In the genomic region with DNA sequence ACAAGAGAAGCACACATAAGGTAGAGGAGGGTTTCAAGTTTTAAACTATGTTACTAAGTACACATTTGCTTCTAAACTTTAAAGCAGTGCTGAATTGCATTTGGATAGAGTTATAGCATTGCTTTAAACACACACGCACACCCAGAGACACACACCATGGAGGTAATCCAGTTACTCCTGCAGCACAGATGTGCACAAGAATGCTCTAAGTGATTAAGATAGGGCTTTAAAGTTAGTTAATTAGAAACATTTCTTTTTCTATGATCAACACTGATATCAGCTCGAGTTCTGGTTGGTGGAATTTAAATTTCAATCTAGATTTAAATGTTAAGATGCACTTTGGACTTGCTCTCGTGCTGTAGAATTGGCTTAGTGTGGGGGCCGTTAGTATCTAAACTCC, we compare ENCODE assay signal across 12 cellular contexts.
DNase-seq lines count a peak whose midpoint lies in the region; TF ChIP-seq lines count a peak whose summit lies in the region.
"Had no signal": no experiment of that assay in that cellular context is flagged by ENCODE, and none has a peak within 500 bp of the region (broad histone marks: within the 10 kb centered on the region; RNA-seq: fewer than 3 reads in every experiment).

No MANE protein-coding gene starts in this region.

- H3K4me3 ChIP-seq in HFF-Myc (replicated peaks; ENCODE audit: low read depth, low read length): no peak overlapping the region
- no peak overlapping the region for H3K4me3 ChIP-seq in SK-N-SH (ENCODE audit: low read depth in 2 of 2, low read length in 1 of 2)
- no peak overlapping the region for H3K4me3 ChIP-seq in breast epithelium
- H3K4me3 ChIP-seq: GM23248, HAP-1 had no signal

- TF ChIP-seq CTCF in HFF-Myc (IDR thresholded peaks at IDR 0.05; ENCODE audit: low read depth, low read length, missing control alignments) (no peak), SK-N-SH (IDR thresholded peaks at IDR 0.05) (no peak), breast epithelium (IDR thresholded peaks at IDR 0.05) (no peak)

- H3K36me3 ChIP-seq in SK-N-SH (replicated peaks in 1 of 2; ENCODE audit: control insufficient read depth in 1 of 2, insufficient read depth in 2 of 2, low read length in 1 of 2) (no peaks in the 10 kb centered on the region), breast epithelium (no peaks in the 10 kb centered on the region)
- H3K36me3 ChIP-seq: BE2C, HAP-1 had no signal

- H3K9me3 ChIP-seq in SK-N-SH: no peaks in the 10 kb centered on the region
- H3K9me3 ChIP-seq in breast epithelium: peaks cover 1 to 2% of the 10 kb centered on the region in 2 donors
- H3K9me3 ChIP-seq: BE2C, Caco-2, HAP-1 had no signal

- peak in 1 of 2 experiments; percentile 68; a peak in 1 of 4 replicates for TF ChIP-seq EP300 in SK-N-SH (IDR thresholded peaks at IDR 0.05; ENCODE audit: borderline replicate concordance in 1 of 2, low read depth in 1 of 2, low read length in 1 of 2)

- no peaks in the 10 kb centered on the region for H4K20me1 ChIP-seq in SK-N-SH (ENCODE audit: insufficient read depth)

- intact Hi-C loops in breast epithelium (cut with DNase I; ENCODE audit: low total_unique reads): no loop called here

- H3K9me2 ChIP-seq in SK-N-SH: no peaks in the 10 kb centered on the region

- H2AFZ ChIP-seq in SK-N-SH (ENCODE audit: low read depth): no peak overlapping the region
- H2AFZ ChIP-seq: GM23248 had no signal

- peak; percentile 16 for DNase-seq in HFF-Myc (ENCODE audit: extremely low read depth, low read depth)
- DNase-seq in SK-N-SH: peak; percentile 17
- DNase-seq in left kidney (ENCODE audit: low read depth, low spot score): peak; percentile 17
- no peak for DNase-seq in breast epithelium (ENCODE audit: low spot score in 2 of 2)
- no peak for DNase-seq in NCI-H1930 (lab: John Stamatoyannopoulos, UW)
- no peak for DNase-seq in occipital lobe (lab: John Stamatoyannopoulos, UW)
- DNase-seq: BE2C; C1 segment of cervical spinal cord; Caco-2; CD4-positive, alpha-beta T cell; GM23248 had no signal

- TF ChIP-seq RAD21 in SK-N-SH (IDR thresholded peaks at IDR 0.05; ENCODE audit: low read length): no peak

- CTCF ChIA-PET in SK-N-SH (lab: Yijun Ruan, JAX): no interaction called here

- no peak for TF ChIP-seq POLR2A in breast epithelium (IDR thresholded peaks at IDR 0.05)

- no peaks in the 10 kb centered on the region for H3K79me2 ChIP-seq in SK-N-SH (ENCODE audit: insufficient read depth)

- POLR2A ChIA-PET in SK-N-SH (lab: Yijun Ruan, JAX): no interaction called here

- no peak overlapping the region for H3K9ac ChIP-seq in SK-N-SH
- H3K9ac ChIP-seq: GM23248 had no signal

- WGBS in SK-N-SH (ENCODE audit: low lambda C conversion rate): 67% methylated on average over 4 of the region's 4 CpGs

- H3K4me2 ChIP-seq in SK-N-SH: no peak overlapping the region

- peak overlapping the region in 1 of 2 experiments; percentile 34; a peak in 1 of 4 replicates for H3K27ac ChIP-seq in SK-N-SH (ENCODE audit: low read depth in 2 of 2, low read length in 1 of 2)
- H3K27ac ChIP-seq in breast epithelium: no peak overlapping the region
- H3K27ac ChIP-seq: GM23248 had no signal

- no peaks in the 10 kb centered on the region for H3F3A ChIP-seq in SK-N-SH (replicated peaks; ENCODE audit: insufficient read depth)

- no peaks in the 10 kb centered on the region for H3K27me3 ChIP-seq in SK-N-SH (ENCODE audit: insufficient read depth)
- H3K27me3 ChIP-seq in breast epithelium: no peaks in the 10 kb centered on the region
- H3K27me3 ChIP-seq: BE2C had no signal

- H3K4me1 ChIP-seq in SK-N-SH (ENCODE audit: control insufficient read depth in 1 of 2, insufficient read depth in 2 of 2, low read depth in 1 of 2, low read length in 1 of 2): peaks cover 0 to 3% of the 10 kb centered on the region in 2 experiments; a peak in 2 of 4 replicates
- H3K4me1 ChIP-seq in breast epithelium: no peaks in the 10 kb centered on the region
- H3K4me1 ChIP-seq: BE2C, Caco-2, HAP-1 had no signal

TF ChIP-seq in SK-N-SH, 30 proteins besides CTCF, POLR2A, EP300 and RAD21:
- peak; percentile 44; the same call in 1 of the 2 replicates for TF ChIP-seq GATA2 (CRISPR knock-in tag; IDR thresholded peaks at IDR 0.05)
- peak; percentile 92 for TF ChIP-seq RCOR1 (IDR thresholded peaks at IDR 0.05; ENCODE audit: low read length)
- TF ChIP-seq, protein P1, sequence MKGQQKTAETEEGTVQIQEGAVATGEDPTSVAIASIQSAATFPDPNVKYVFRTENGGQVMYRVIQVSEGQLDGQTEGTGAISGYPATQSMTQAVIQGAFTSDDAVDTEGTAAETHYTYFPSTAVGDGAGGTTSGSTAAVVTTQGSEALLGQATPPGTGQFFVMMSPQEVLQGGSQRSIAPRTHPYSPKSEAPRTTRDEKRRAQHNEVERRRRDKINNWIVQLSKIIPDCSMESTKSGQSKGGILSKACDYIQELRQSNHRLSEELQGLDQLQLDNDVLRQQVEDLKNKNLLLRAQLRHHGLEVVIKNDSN (IDR thresholded peaks at IDR 0.05; ENCODE audit: borderline replicate concordance, low read depth): no peak
TF ChIP-seq in SK-N-SH: peak in this region for 2.

Comparison
In these comparisons a context has a peak if more than half of its experiments do, and no peak if none do; other contexts are left out.
1. DNase-seq: peak in HFF-Myc (single experiment), SK-N-SH (single experiment) and left kidney (single experiment); none in breast epithelium (0 of 2), NCI-H1930 (0 of 2) and occipital lobe (single experiment).